In genomic region chr3:120559228-120560061, GRCh38 we compare ENCODE assay signal across 8 cellular contexts. TPM values are rescaled to one million over a fixed set of nuclear protein-coding genes. Genes with fewer than 3 reads are reported as not detected.
DNase-seq lines count a peak whose midpoint lies in the region; ATAC-seq and TF ChIP-seq lines count a peak whose summit lies in the region.

No MANE protein-coding gene starts in this region.

- TF ChIP-seq POLR2A in NB4 (IDR thresholded peaks at IDR 0.05; ENCODE audit: extremely low read depth, insufficient read length), result no peak

- H3K27ac ChIP-seq in WERI-Rb-1, result peak overlapping the region; percentile 94
- H3K27ac ChIP-seq in neural progenitor cell, result peak overlapping the region; percentile 79

- H3F3A ChIP-seq in neural progenitor cell (ENCODE audit: low read depth), result peaks cover 28% of the 10 kb centered on the region

- H3K4me3 ChIP-seq in NB4 (ENCODE audit: low read depth, low read length) (peak overlapping the region; percentile 60), WERI-Rb-1 (ENCODE audit: low read depth, low read length) (peak overlapping the region; percentile 58), fibroblast of the aortic adventitia (ENCODE audit: low read depth, low read length) (peak overlapping the region; percentile 63), neural progenitor cell (peak overlapping the region; percentile 44)

- peaks cover 3% of the 10 kb centered on the region for H4K20me1 ChIP-seq in neural progenitor cell (ENCODE audit: low read depth)

- no peaks in the 10 kb centered on the region for H3K36me3 Mint-ChIP-seq in activated CD4-positive, alpha-beta T cell treated with anti-CD3 and anti-CD28 coated beads for 36 hours (ENCODE audit: low read depth)
- no peaks in the 10 kb centered on the region for H3K36me3 Mint-ChIP-seq in neural progenitor cell

- H3K4me3 Mint-ChIP-seq in activated CD4-positive, alpha-beta T cell treated with anti-CD3 and anti-CD28 coated beads for 36 hours, result peak overlapping the region; percentile 52
- H3K4me3 Mint-ChIP-seq in neural progenitor cell, result peak overlapping the region; percentile 88

- intact Hi-C loops in activated CD4-positive, alpha-beta T cell treated with anti-CD3 and anti-CD28 coated beads for 36 hours (cut with DNase I, micrococcal nuclease), result loop anchor here (1.0 to 10.0 kb wide), 8 partner anchors 37 to 745 kb away; partner anchors contain the start of genes LRRC58 (in 1 of the 2) and NDUFB4 (in 1 of the 2)

- peaks cover 6% of the 10 kb centered on the region for H3K27me3 Mint-ChIP-seq in activated CD4-positive, alpha-beta T cell treated with anti-CD3 and anti-CD28 coated beads for 36 hours
- peaks cover 7% of the 10 kb centered on the region for H3K27me3 Mint-ChIP-seq in neural progenitor cell (ENCODE audit: insufficient read depth, low read depth)

- CTCF ChIA-PET in activated CD4-positive, alpha-beta T cell treated with anti-CD3 and anti-CD28 coated beads for 36 hours (lab: Charles Lee), result interaction anchor here (0.5 to 4.1 kb wide), 32 partner anchors 9 to 318 kb away, joined by 3 to 45 read pairs (median 4); partner anchors contain the start of genes FSTL1, GTF2E1, NDUFB4 and RABL3

- no peaks in the 10 kb centered on the region for H3K9me3 Mint-ChIP-seq in activated CD4-positive, alpha-beta T cell treated with anti-CD3 and anti-CD28 coated beads for 36 hours (ENCODE audit: low read depth)
- no peaks in the 10 kb centered on the region for H3K9me3 Mint-ChIP-seq in neural progenitor cell

- POLR2A ChIA-PET in activated CD4-positive, alpha-beta T cell treated with anti-CD3 and anti-CD28 coated beads for 36 hours (lab: Charles Lee), result no interaction called here

- H2AFZ ChIP-seq in neural progenitor cell (replicated peaks), result peak overlapping the region; percentile 68

- peaks cover 12% of the 10 kb centered on the region for H3K4me1 Mint-ChIP-seq in activated CD4-positive, alpha-beta T cell treated with anti-CD3 and anti-CD28 coated beads for 36 hours
- H3K4me1 Mint-ChIP-seq in neural progenitor cell, result peaks cover 33% of the 10 kb centered on the region

- H3K4me1 ChIP-seq in neural progenitor cell, result peaks cover 18% of the 10 kb centered on the region

- DNase-seq in activated CD4-positive, alpha-beta T cell treated with anti-CD3 and anti-CD28 coated beads for 36 hours, result peak; percentile 22
- DNase-seq in activated CD4-positive, alpha-beta T cell treated with anti-CD3 and anti-CD28 coated beads, Interleukin-2, amount 50 U/mL, for 1 hour, result no peak
- DNase-seq in NB4 (ENCODE audit: low read depth), result peak; percentile 85
- peak; percentile 63 for DNase-seq in WERI-Rb-1
- peak; percentile 67 for DNase-seq in fibroblast of the aortic adventitia (ENCODE audit: low read depth)
- peak; percentile 81 for DNase-seq in neural progenitor cell (ENCODE audit: low spot score)
- DNase-seq in activated gamma-delta T cell treated with Interleukin-2 at 50 U/mL for 16 hours, result no peak

- no peaks in the 10 kb centered on the region for H3K79me2 ChIP-seq in neural progenitor cell (ENCODE audit: low read depth)

- H3K27me3 ChIP-seq in WERI-Rb-1 (ENCODE audit: insufficient read depth, low read depth, severe bottlenecking) (no peaks in the 10 kb centered on the region), neural progenitor cell (no peaks in the 10 kb centered on the region)

- H3K27ac Mint-ChIP-seq in activated CD4-positive, alpha-beta T cell treated with anti-CD3 and anti-CD28 coated beads for 36 hours, result peak overlapping the region; percentile 26
- peak overlapping the region; percentile 98 for H3K27ac Mint-ChIP-seq in neural progenitor cell

- peak overlapping the region; percentile 87 for H3K4me2 ChIP-seq in neural progenitor cell

- TF ChIP-seq CTCF in NB4 (IDR thresholded peaks at IDR 0.05; ENCODE audit: low read depth, low read length), result no peak
- TF ChIP-seq CTCF in WERI-Rb-1 (IDR thresholded peaks at IDR 0.05; ENCODE audit: low read depth, low read length), result no peak
- TF ChIP-seq CTCF in fibroblast of the aortic adventitia (IDR thresholded peaks at IDR 0.05; ENCODE audit: insufficient read depth, low read length), result no peak
- TF ChIP-seq CTCF in neural progenitor cell (IDR thresholded peaks at IDR 0.05), result no peak

- no peaks in the 10 kb centered on the region for H3K36me3 ChIP-seq in WERI-Rb-1
- H3K36me3 ChIP-seq in neural progenitor cell, result no peaks in the 10 kb centered on the region

- no peak overlapping the region for H3K9ac ChIP-seq in neural progenitor cell

- ATAC-seq in activated CD4-positive, alpha-beta T cell treated with anti-CD3 and anti-CD28 coated beads for 36 hours, result peak; percentile 72
- ATAC-seq in HG02588 (IDR thresholded peaks at IDR 0.05; ENCODE audit: unreplicated experiment), result peak; percentile 30

- H3K9me3 ChIP-seq in WERI-Rb-1 (ENCODE audit: severe bottlenecking), result no peaks in the 10 kb centered on the region
- no peaks in the 10 kb centered on the region for H3K9me3 ChIP-seq in neural progenitor cell (ENCODE audit: low read depth)

RNA-seq across cellular contexts. Expression of gene NDUFB4, which starts 36.7 kb away (rescaled TPM):
- total RNA-seq in activated CD4-positive, alpha-beta T cell treated with anti-CD3 and anti-CD28 coated beads for 36 hours, result 100 to 1,000 TPM; 157 to 186 TPM
- total RNA-seq in fibroblast of the aortic adventitia (ENCODE audit: low replicate concordance), result 5.6 and 64.1 TPM in 2 replicates
- total RNA-seq in neural progenitor cell (ENCODE audit: low replicate concordance), result 132 and 172 TPM in 2 replicates

Comparison
In these comparisons a context has a peak if more than half of its experiments do, and no peak if none do; other contexts are left out.
1. DNase-seq: peak in activated CD4-positive, alpha-beta T cell treated with anti-CD3 and anti-CD28 coated beads for 36 hours (single experiment), NB4 (single experiment), WERI-Rb-1 (single experiment), fibroblast of the aortic adventitia (single experiment) and neural progenitor cell (single experiment); none in activated CD4-positive, alpha-beta T cell treated with anti-CD3 and anti-CD28 coated beads, Interleukin-2, amount 50 U/mL, for 1 hour (single experiment) and activated gamma-delta T cell treated with Interleukin-2 at 50 U/mL for 16 hours (single experiment).
2. Peak in every context shown above with its lines, with median percentiles within 50 percentile points of each other: H3K4me3 ChIP-seq.